ENCODE assay signal across 6 cellular contexts in the genomic region with DNA sequence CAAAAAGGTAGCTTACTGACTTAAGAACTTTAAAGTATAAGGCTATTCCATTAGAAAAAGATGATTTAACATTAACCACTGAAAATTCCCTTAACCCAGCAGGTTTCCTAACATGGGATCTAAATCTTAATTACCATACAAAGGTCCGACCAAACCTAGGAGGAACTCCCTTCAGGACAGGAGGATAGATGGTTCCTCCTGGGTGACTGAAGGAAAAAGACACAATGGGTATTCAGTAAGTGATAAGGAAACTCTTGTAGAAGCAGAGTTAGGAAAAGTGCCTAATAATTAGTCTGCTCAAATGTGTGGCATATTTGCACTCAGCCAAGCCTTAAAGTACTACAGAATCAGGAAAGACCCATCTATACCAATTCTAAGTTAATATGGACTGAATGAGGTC.
DNase-seq lines count a peak whose midpoint lies in the region; ATAC-seq, FAIRE-seq and TF ChIP-seq lines count a peak whose summit lies in the region.
"Not testable (repeated sequence)": the region's sequence is repeated elsewhere in the genome, so short reads cannot be mapped to it uniquely, and the experiment has no call there.

No MANE protein-coding gene starts in this region.

- not testable (repeated sequence) for H2BK15ac ChIP-seq in mesenchymal stem cell (ENCODE audit: low read depth, poor library complexity, severe bottlenecking)

- ATAC-seq in GM23338, WTC11: not testable (repeated sequence)

- not testable (repeated sequence) for H3K9me3 ChIP-seq in HUES64 (ENCODE audit: insufficient read depth, low read depth, low read length); astrocyte (ENCODE audit: insufficient read depth, low read depth, low read length); mesenchymal stem cell (ENCODE audit: control insufficient read depth, low read length)

- peaks cover 45% of the 10 kb centered on the region for H3K4me1 ChIP-seq in GM23338 (ENCODE audit: insufficient read depth)
- H3K4me1 ChIP-seq in HUES64 (ENCODE audit: insufficient read depth, low read length), result peaks cover 59% of the 10 kb centered on the region
- peaks cover 14% of the 10 kb centered on the region for H3K4me1 ChIP-seq in astrocyte (ENCODE audit: insufficient read depth, low read length)
- not testable (repeated sequence) for H3K4me1 ChIP-seq in mesenchymal stem cell (ENCODE audit: control insufficient read depth, insufficient read depth, low read depth, low read length)

- H3K36me3 Mint-ChIP-seq in GM23338 (ENCODE audit: low read depth), result peaks cover 11% of the 10 kb centered on the region; the same call in 2 of the 3 replicates
- H3K36me3 Mint-ChIP-seq in WTC11, result not testable (repeated sequence)
- peaks cover 11% of the 10 kb centered on the region for H3K36me3 Mint-ChIP-seq in astrocyte (ENCODE audit: low read depth, unreplicated experiment)
- peaks cover 12% of the 10 kb centered on the region for H3K36me3 Mint-ChIP-seq in nephron progenitor cell (ENCODE audit: low read depth)

- H3K36me3 ChIP-seq in GM23338 (ENCODE audit: insufficient read depth); HUES64 (ENCODE audit: insufficient read depth, low read length); astrocyte (ENCODE audit: insufficient read depth, low read length); mesenchymal stem cell (ENCODE audit: control insufficient read depth in 1 of 2, insufficient read depth in 2 of 2, low read depth in 1 of 2, low read length in 2 of 2): not testable (repeated sequence)

- not testable (repeated sequence) for H3K27ac Mint-ChIP-seq in GM23338
- H3K27ac Mint-ChIP-seq in WTC11 (peak overlapping the region; percentile 13; the same call in 1 of the 2 replicates), astrocyte (ENCODE audit: unreplicated experiment) (peak overlapping the region; percentile 83), nephron progenitor cell (peak overlapping the region; percentile 64)

- CTCF ChIA-PET in WTC11 (lab: Charles Lee), result not testable (repeated sequence)

- H4K20me1 ChIP-seq in GM23338 (replicated peaks; ENCODE audit: insufficient read depth); astrocyte (ENCODE audit: insufficient read depth, low read length): not testable (repeated sequence)

- WGBS in HUES64, result 25% methylated on average over 1 of the region's 1 CpG
- no CpG with 5 or more reads among the region's 1 CpG for WGBS in mesenchymal stem cell

- H2BK5ac ChIP-seq in mesenchymal stem cell (ENCODE audit: low read depth, low read length, poor library complexity, severe bottlenecking), result not testable (repeated sequence)

- DNase-seq in GM23338 (ENCODE audit: low spot score); WTC11 (ENCODE audit: low spot score); astrocyte (ENCODE audit: low read depth); mesenchymal stem cell; nephron progenitor cell: not testable (repeated sequence)

- H3K9me3 Mint-ChIP-seq in GM23338; WTC11; astrocyte (ENCODE audit: unreplicated experiment); nephron progenitor cell: not testable (repeated sequence)

- FAIRE-seq in astrocyte (lab: Jason Lieb, UNC), result not testable (repeated sequence)

- POLR2A ChIA-PET in WTC11 (lab: Charles Lee), result interaction anchor here (0.6 kb wide), 1 partner anchor 145 kb away, joined by 4 read pairs; no protein-coding TSS in a partner anchor

- not testable (repeated sequence) for H3K4me3 ChIP-seq in GM23338; HUES64 (ENCODE audit: low read length); astrocyte (ENCODE audit: insufficient read depth, low read depth, low read length); mesenchymal stem cell (ENCODE audit: insufficient read depth in 1 of 2, low read depth in 1 of 2, low read length in 2 of 2)

- not testable (repeated sequence) for H2AFZ ChIP-seq in GM23338; astrocyte (ENCODE audit: low read depth, low read length); mesenchymal stem cell (ENCODE audit: low read depth, low read length)

- TF ChIP-seq CTCF in GM23338 (conservative IDR thresholded peaks at IDR 0.05; ENCODE audit: low read depth in 2 of 2); WTC11 (IDR thresholded peaks at IDR 0.05); astrocyte (IDR thresholded peaks at IDR 0.05; ENCODE audit: insufficient read depth, low read depth, low read length); nephron progenitor cell (IDR thresholded peaks at IDR 0.05): not testable (repeated sequence)

- not testable (repeated sequence) for H3K4me3 Mint-ChIP-seq in GM23338; WTC11; astrocyte (ENCODE audit: unreplicated experiment); nephron progenitor cell

- not testable (repeated sequence) for H3K27me3 Mint-ChIP-seq in GM23338 (ENCODE audit: insufficient read depth, low read depth, poor library complexity); astrocyte (ENCODE audit: low read depth, unreplicated experiment); nephron progenitor cell (ENCODE audit: low read depth, poor library complexity)
- peaks cover 19% of the 10 kb centered on the region for H3K27me3 Mint-ChIP-seq in WTC11 (ENCODE audit: low read depth)

- H2BK120ac ChIP-seq in mesenchymal stem cell (ENCODE audit: low read depth, low read length), result not testable (repeated sequence)

- H3K9me2 ChIP-seq in GM23338 (ENCODE audit: insufficient read depth), result not testable (repeated sequence)

- not testable (repeated sequence) for H2AK5ac ChIP-seq in mesenchymal stem cell (ENCODE audit: low read length, severe bottlenecking)

- H4K8ac ChIP-seq in mesenchymal stem cell (ENCODE audit: low read length), result not testable (repeated sequence)

- H3K27me3 ChIP-seq in GM23338 (ENCODE audit: insufficient read depth) (peaks cover 17% of the 10 kb centered on the region; the same call in 1 of the 2 replicates), HUES64 (ENCODE audit: insufficient read depth, low read length) (peaks cover 11% of the 10 kb centered on the region)
- not testable (repeated sequence) for H3K27me3 ChIP-seq in astrocyte (ENCODE audit: insufficient read depth, low read length); mesenchymal stem cell (ENCODE audit: control insufficient read depth in 1 of 2, insufficient read depth in 1 of 2, low read length in 2 of 2)

- not testable (repeated sequence) for H4K91ac ChIP-seq in mesenchymal stem cell (ENCODE audit: low read length)

- H3K9ac ChIP-seq in HUES64 (ENCODE audit: low read depth, low read length); astrocyte (ENCODE audit: low read length); mesenchymal stem cell (ENCODE audit: low read length): not testable (repeated sequence)

- not testable (repeated sequence) for H3K14ac ChIP-seq in mesenchymal stem cell (ENCODE audit: low read length in 2 of 2)

- not testable (repeated sequence) for H3K23ac ChIP-seq in mesenchymal stem cell (ENCODE audit: low read length in 2 of 2)

- H2BK12ac ChIP-seq in mesenchymal stem cell (ENCODE audit: low read length in 2 of 2), result not testable (repeated sequence)

- H3K4me2 ChIP-seq in GM23338, result peak overlapping the region; percentile 16; the same call in 1 of the 2 replicates
- H3K4me2 ChIP-seq in astrocyte (ENCODE audit: low read length); mesenchymal stem cell (ENCODE audit: low read length, poor library complexity, severe bottlenecking): not testable (repeated sequence)

- not testable (repeated sequence) for H3K27ac ChIP-seq in GM23338 (ENCODE audit: low read depth); astrocyte (ENCODE audit: low read depth, low read length)
- H3K27ac ChIP-seq in HUES64 (ENCODE audit: low read depth, low read length) (peak overlapping the region; percentile 29; the same call in 1 of the 2 replicates), mesenchymal stem cell (ENCODE audit: low read length, poor library complexity, severe bottlenecking) (peak overlapping the region; percentile 51)

- H3K18ac ChIP-seq in mesenchymal stem cell (ENCODE audit: low read depth in 1 of 2, low read length in 2 of 2), result not testable (repeated sequence)

- not testable (repeated sequence) for H3F3A ChIP-seq in GM23338 (replicated peaks; ENCODE audit: low read depth)

- H3K4ac ChIP-seq in mesenchymal stem cell (ENCODE audit: low read depth in 1 of 2, low read length in 2 of 2), result not testable (repeated sequence)

- not testable (repeated sequence) for H3K79me1 ChIP-seq in mesenchymal stem cell (replicated peaks; ENCODE audit: low read length, poor library complexity, severe bottlenecking)

- H3K4me1 Mint-ChIP-seq in GM23338, result peaks cover 61% of the 10 kb centered on the region
- H3K4me1 Mint-ChIP-seq in WTC11, result peaks cover 69% of the 10 kb centered on the region
- H3K4me1 Mint-ChIP-seq in astrocyte (ENCODE audit: low read depth, unreplicated experiment), result peaks cover 32% of the 10 kb centered on the region
- peaks cover 43% of the 10 kb centered on the region for H3K4me1 Mint-ChIP-seq in nephron progenitor cell

- H3K79me2 ChIP-seq in GM23338 (replicated peaks; ENCODE audit: insufficient read depth); astrocyte (ENCODE audit: insufficient read depth, low read length): not testable (repeated sequence)
